17 cellular contexts compared by ENCODE assay signal in the genomic region with DNA sequence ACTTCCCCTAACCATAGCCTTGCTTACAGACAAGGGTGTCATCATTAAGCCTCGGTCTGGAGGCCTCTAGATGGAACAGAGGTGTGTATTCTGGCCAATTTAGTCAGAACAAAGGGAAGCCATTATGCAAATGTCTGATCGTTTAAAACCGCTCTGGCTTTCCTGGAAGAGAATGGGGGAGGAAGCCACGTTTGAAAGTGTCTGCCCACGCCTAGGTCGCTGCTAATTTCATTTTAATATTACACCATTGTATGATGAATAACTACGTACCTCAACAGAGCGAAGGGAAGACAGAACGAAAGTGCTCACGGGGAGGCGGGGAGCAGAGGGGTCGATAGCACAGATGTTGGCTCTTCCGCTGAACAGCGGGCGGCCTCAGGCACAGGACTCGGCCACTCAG. TPM values are rescaled to one million over a fixed set of nuclear protein-coding genes. Genes with fewer than 3 reads are reported as not detected.
DNase-seq lines count a peak whose midpoint lies in the region; ATAC-seq lines count a peak whose summit lies in the region.
"Had no signal": no experiment of that assay in that cellular context is flagged by ENCODE, and none has a peak within 500 bp of the region (broad histone marks: within the 10 kb centered on the region; RNA-seq: fewer than 3 reads in every experiment).

No MANE protein-coding gene starts in this region.

- no peaks in the 10 kb centered on the region for H3K9me3 Mint-ChIP-seq in activated CD4-positive, alpha-beta T cell treated with anti-CD3 and anti-CD28 coated beads, Interleukin-2, amount 10 ng/mL, durations not matched to agents 7 days and 5 days
- H3K9me3 Mint-ChIP-seq: IgD-negative memory B cell, neural progenitor cell had no signal

- H3K36me3 Mint-ChIP-seq in activated CD4-positive, alpha-beta T cell treated with anti-CD3 and anti-CD28 coated beads, Interleukin-2, amount 10 ng/mL, durations not matched to agents 7 days and 5 days (ENCODE audit: low read depth) = no peaks in the 10 kb centered on the region
- H3K36me3 Mint-ChIP-seq: neural progenitor cell had no signal

- no peak for ATAC-seq in HG02759 (IDR thresholded peaks at IDR 0.05; ENCODE audit: unreplicated experiment)

- CTCF ChIA-PET in activated CD4-positive, alpha-beta T cell treated with anti-CD3 and anti-CD28 coated beads, Interleukin-2, amount 10 ng/mL, durations not matched to agents 7 days and 5 days (lab: Charles Lee) = no interaction called here

- no peak overlapping the region for H3K27ac Mint-ChIP-seq in activated CD4-positive, alpha-beta T cell treated with anti-CD3 and anti-CD28 coated beads, Interleukin-2, amount 10 ng/mL, durations not matched to agents 7 days and 5 days
- H3K27ac Mint-ChIP-seq: IgD-negative memory B cell, neural progenitor cell had no signal

- peak; percentile 11 to 14 for DNase-seq in activated CD4-positive, alpha-beta T cell treated with anti-CD3 and anti-CD28 coated beads for 4 hours
- DNase-seq in activated CD4-positive, alpha-beta T cell treated with anti-CD3 and anti-CD28 coated beads, Interleukin-2, amount 10 ng/mL, durations not matched to agents 7 days and 5 days = no peak
- DNase-seq in NCI-H526 (lab: John Stamatoyannopoulos, UW) = peak; percentile 71 to 86
- DNase-seq in ecto neural progenitor cell (ENCODE audit: low spot score) = peak; percentile 14
- DNase-seq in stimulated activated CD4-positive, alpha-beta T cell treated with anti-CD3 and anti-CD28 coated beads, Interleukin-4, amount 100 ng/mL, for 1 hour = peak; percentile 29
- DNase-seq in NCI-H748 (lab: John Stamatoyannopoulos, UW; ENCODE audit: unreplicated experiment) = no peak
- no peak for DNase-seq in GM19240 (ENCODE audit: insufficient read length, low spot score)
- DNase-seq: ACHN, aorta, Caco-2, GDM1, NCI-H1092, OCI-M1 had no signal

- H3K4me3 Mint-ChIP-seq in activated CD4-positive, alpha-beta T cell treated with anti-CD3 and anti-CD28 coated beads, Interleukin-2, amount 10 ng/mL, durations not matched to agents 7 days and 5 days = no peak overlapping the region
- H3K4me3 Mint-ChIP-seq: neural progenitor cell had no signal

- POLR2A ChIA-PET in activated CD4-positive, alpha-beta T cell treated with anti-CD3 and anti-CD28 coated beads, Interleukin-2, amount 10 ng/mL, durations not matched to agents 7 days and 5 days (lab: Charles Lee) = no interaction called here

- H3K4me1 Mint-ChIP-seq in activated CD4-positive, alpha-beta T cell treated with anti-CD3 and anti-CD28 coated beads, Interleukin-2, amount 10 ng/mL, durations not matched to agents 7 days and 5 days = peaks cover 8% of the 10 kb centered on the region

- no peaks in the 10 kb centered on the region for H3K27me3 Mint-ChIP-seq in activated CD4-positive, alpha-beta T cell treated with anti-CD3 and anti-CD28 coated beads, Interleukin-2, amount 10 ng/mL, durations not matched to agents 7 days and 5 days
- H3K27me3 Mint-ChIP-seq: IgD-negative memory B cell had no signal

RNA-seq across cellular contexts. Expression of gene CSF3R, which starts 41.1 kb away (rescaled TPM):
- under 1 TPM; 0.29 to 0.32 TPM for total RNA-seq in activated CD4-positive, alpha-beta T cell treated with anti-CD3 and anti-CD28 coated beads, Interleukin-2, amount 10 ng/mL, durations not matched to agents 7 days and 5 days
- total RNA-seq: SK-MEL-5 had no signal

RNA-seq across cellular contexts. Expression of gene MRPS15, which starts 59.7 kb away (rescaled TPM):
- total RNA-seq in activated CD4-positive, alpha-beta T cell treated with anti-CD3 and anti-CD28 coated beads, Interleukin-2, amount 10 ng/mL, durations not matched to agents 7 days and 5 days = 100 to 1,000 TPM in 1 of 2 experiments, 10 to 100 TPM in 1; 81.9 to 101 TPM

Comparison
In these comparisons a context has a peak if more than half of its experiments do, and no peak if none do; other contexts are left out.
1. DNase-seq: peak in activated CD4-positive, alpha-beta T cell treated with anti-CD3 and anti-CD28 coated beads for 4 hours (2 of 2), NCI-H526 (2 of 2), ecto neural progenitor cell (single experiment) and stimulated activated CD4-positive, alpha-beta T cell treated with anti-CD3 and anti-CD28 coated beads, Interleukin-4, amount 100 ng/mL, for 1 hour (single experiment); none in activated CD4-positive, alpha-beta T cell treated with anti-CD3 and anti-CD28 coated beads, Interleukin-2, amount 10 ng/mL, durations not matched to agents 7 days and 5 days (single experiment), NCI-H748 (single experiment) and GM19240 (single experiment).